ENCODE assay signal across 25 cellular contexts in the genomic region with DNA sequence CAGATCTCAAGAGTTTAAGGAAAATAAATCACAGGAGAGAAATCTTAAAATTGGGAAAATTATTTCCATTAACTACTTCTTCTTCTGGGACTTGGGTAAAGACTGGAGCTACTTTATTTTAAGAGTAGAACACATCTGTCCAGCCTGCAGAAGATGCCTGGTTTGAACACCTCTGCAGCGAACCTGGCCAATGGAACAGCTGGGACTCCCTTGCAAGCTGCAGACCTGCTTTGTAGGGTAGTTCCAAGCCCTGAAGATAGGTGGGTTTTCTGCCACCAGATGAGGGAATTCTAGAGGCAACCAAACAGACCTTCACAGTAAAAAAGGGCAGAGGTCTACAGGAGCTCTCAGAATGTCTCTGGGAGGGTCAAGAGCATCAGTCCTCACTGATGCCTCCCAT.
"Had no signal": no experiment of that assay in that cellular context is flagged by ENCODE, and none has a peak within 500 bp of the region (broad histone marks: within the 10 kb centered on the region; RNA-seq: fewer than 3 reads in every experiment).

No MANE protein-coding gene starts in this region.

- H3K27ac ChIP-seq: ascending aorta, body of pancreas, RWPE1, SJSA1 had no signal

- H3K27me3 ChIP-seq: ascending aorta, body of pancreas had no signal

- H3K9me3 Mint-ChIP-seq: activated CD4-positive, alpha-beta memory T cell treated with anti-CD3 and anti-CD28 coated beads, Interleukin-2, amount 10 ng/mL, durations not matched to agents 7 days and 5 days; activated naive CD4-positive, alpha-beta T cell treated with anti-CD3 and anti-CD28 coated beads, Interleukin-2, amount 50 U/mL, for 24 hours; activated naive CD8-positive, alpha-beta T cell treated with anti-CD3 and anti-CD28 coated beads, Interleukin-2, amount 50 U/mL, for 24 hours; activated T-helper 17 cell treated with anti-CD3 and anti-CD28 coated beads, Interleukin-2, amount 50 U/mL, for 72 hours; T-helper 2 cell treated with Interferon-gamma antibody and Interleukin-4, amounts not matched to agents 5 μg/mL and 100 μg/mL, for 36 hours had no signal

- ATAC-seq: body of pancreas, Panc1, SK-N-SH treated with all-trans-retinoic acid at 6 μM for 48 hours had no signal

- H3K9me3 ChIP-seq: ascending aorta, body of pancreas, MG63, SJSA1 had no signal

- H3K4me3 Mint-ChIP-seq: activated naive CD8-positive, alpha-beta T cell treated with anti-CD3 and anti-CD28 coated beads, Interleukin-2, amount 50 U/mL, for 24 hours; activated T-helper 17 cell treated with anti-CD3 and anti-CD28 coated beads, Interleukin-2, amount 50 U/mL, for 72 hours had no signal

- H3K36me3 Mint-ChIP-seq: activated naive CD4-positive, alpha-beta T cell treated with anti-CD3 and anti-CD28 coated beads, Interleukin-2, amount 50 U/mL, for 24 hours had no signal

- DNase-seq: activated gamma-delta T cell; amniotic stem cell; body of pancreas; KG1; MG63; NCI-H1092 treated with DMSO at 0.1 percent for 48 hours; NCI-H1417 treated with DMSO at 0.1 percent for 48 hours; NCI-H1694; NCI-H2029; NCI-H510A treated with DMSO at 0.1 percent for 48 hours; NCI-H69; NK-92 treated with Interleukin-12 subunit alpha and Interleukin-12 subunit beta, amount 100 ng/mL, for 24 hours; OCI-M1; Right ventricle myocardium superior; SW 1271 had no signal

- H3K36me3 ChIP-seq: ascending aorta, MG63, SJSA1 had no signal

- H3K27me3 Mint-ChIP-seq: activated CD4-positive, alpha-beta memory T cell treated with anti-CD3 and anti-CD28 coated beads, Interleukin-2, amount 10 ng/mL, durations not matched to agents 7 days and 5 days; activated naive CD4-positive, alpha-beta T cell treated with anti-CD3 and anti-CD28 coated beads, Interleukin-2, amount 50 U/mL, for 24 hours; activated naive CD8-positive, alpha-beta T cell treated with anti-CD3 and anti-CD28 coated beads, Interleukin-2, amount 50 U/mL, for 24 hours; activated T-helper 17 cell treated with anti-CD3 and anti-CD28 coated beads, Interleukin-2, amount 50 U/mL, for 72 hours had no signal

- H3K4me3 ChIP-seq: ascending aorta, body of pancreas, MG63, SJSA1 had no signal

- H3K27ac Mint-ChIP-seq: activated naive CD4-positive, alpha-beta T cell treated with anti-CD3 and anti-CD28 coated beads, Interleukin-2, amount 50 U/mL, for 24 hours; activated naive CD8-positive, alpha-beta T cell treated with anti-CD3 and anti-CD28 coated beads, Interleukin-2, amount 50 U/mL, for 24 hours had no signal

- H3K4me1 ChIP-seq: ascending aorta, body of pancreas, SJSA1 had no signal
